ENCODE assay signal across 32 cellular contexts in genomic region chr15:67812232-67812631, GRCh38. TPM values are rescaled to one million over a fixed set of nuclear protein-coding genes. Genes with fewer than 3 reads are reported as not detected.
DNase-seq lines count a peak whose midpoint lies in the region; ATAC-seq and TF ChIP-seq lines count a peak whose summit lies in the region.
"Had no signal": no experiment of that assay in that cellular context is flagged by ENCODE, and none has a peak within 500 bp of the region (broad histone marks: within the 10 kb centered on the region; RNA-seq: fewer than 3 reads in every experiment).

No MANE protein-coding gene starts in this region.

- peak overlapping the region; percentile 16; the same call in 1 of the 2 replicates for H3K4me3 ChIP-seq in SJCRH30
- no peak overlapping the region for H3K4me3 ChIP-seq in endodermal cell (ENCODE audit: low read length)
- no peak overlapping the region for H3K4me3 ChIP-seq in spleen
- H3K4me3 ChIP-seq: ascending aorta, GM23248, heart right ventricle, prostate gland, upper lobe of left lung had no signal

- H3K4me3 Mint-ChIP-seq in endodermal cell = no peak overlapping the region
- H3K4me3 Mint-ChIP-seq: activated CD8-positive, alpha-beta T cell treated with anti-CD3 and anti-CD28 coated beads for 36 hours; activated naive CD4-positive, alpha-beta T cell treated with anti-CD3 and anti-CD28 coated beads, Interleukin-2, amount 50 U/mL, for 24 hours; HFFc6; naive thymus-derived CD4-positive, alpha-beta T cell had no signal

- H3K9me3 Mint-ChIP-seq in endodermal cell = peaks cover 14% of the 10 kb centered on the region
- H3K9me3 Mint-ChIP-seq: activated naive CD4-positive, alpha-beta T cell treated with anti-CD3 and anti-CD28 coated beads, Interleukin-2, amount 50 U/mL, for 24 hours; HFFc6 had no signal

- H3K9me3 ChIP-seq in SJCRH30 (replicated peaks) (peaks cover 4% of the 10 kb centered on the region), endodermal cell (ENCODE audit: control insufficient read depth, low read length) (peaks cover 6% of the 10 kb centered on the region), spleen (peaks cover 0 to 16% (median 6%) of the 10 kb centered on the region in 8 donors)
- H3K9me3 ChIP-seq: prostate gland had no signal

- peak; percentile 42 for DNase-seq in activated effector memory CD4-positive, alpha-beta T cell treated with anti-CD3 and anti-CD28 coated beads, Interleukin-2, amount 50 U/mL, for 16 hours
- no peak for DNase-seq in activated effector memory CD4-positive, alpha-beta T cell treated with Interleukin-2 at 50 U/mL for 16 hours
- DNase-seq in SJCRH30 (peak in 1 of 2 experiments; percentile 38), endodermal cell (peak; percentile 54), spleen (peak; percentile 80), COLO829 (ENCODE audit: low spot score) (no peak)
- DNase-seq in activated CD4-positive, alpha-beta T cell treated with anti-CD3 and anti-CD28 coated beads for 4 hours = no peak
- DNase-seq: activated CD8-positive, alpha-beta T cell treated with anti-CD3 and anti-CD28 coated beads for 36 hours; caudate nucleus; GM23248; heart right ventricle; HFFc6; midbrain; NCI-H1694; NCI-H446 treated with DMSO at 0.1 percent for 48 hours; stimulated activated naive CD4-positive, alpha-beta T cell; T-helper 2 cell had no signal

- H3K27ac ChIP-seq in SJCRH30 = no peak overlapping the region
- no peak overlapping the region for H3K27ac ChIP-seq in endodermal cell (ENCODE audit: low read depth, low read length)
- no peak overlapping the region for H3K27ac ChIP-seq in spleen
- H3K27ac ChIP-seq: 22Rv1, ascending aorta, GM23248, heart right ventricle, prostate gland, RWPE1, upper lobe of left lung had no signal

- intact Hi-C loops in spleen (cut with DNase I; ENCODE audit: low total_unique reads) = no loop called here

- H3K36me3 ChIP-seq in SJCRH30 (no peaks in the 10 kb centered on the region), endodermal cell (ENCODE audit: control insufficient read depth, insufficient read depth, low read length) (no peaks in the 10 kb centered on the region), spleen (peaks cover 0 to 40% (median 1%) of the 10 kb centered on the region in 6 donors)
- H3K36me3 ChIP-seq: ascending aorta, prostate gland had no signal

- no peak for TF ChIP-seq POLR2A in spleen (IDR thresholded peaks at IDR 0.05)

- WGBS in endodermal cell (ENCODE audit: insufficient coverage in 1 of 2, insufficient read length in 1 of 2), 2 experiments = 82 to 96% methylated on average over 8 to 11 of the region's 11 CpGs
- WGBS in spleen, 5 donors = 43 to 58% (median 45%) methylated on average over 8 to 11 of the region's 11 CpGs

- H3K27me3 ChIP-seq in SJCRH30 = no peaks in the 10 kb centered on the region
- peaks cover 66% of the 10 kb centered on the region for H3K27me3 ChIP-seq in endodermal cell (ENCODE audit: control insufficient read depth, insufficient read depth, low read length, poor library complexity, severe bottlenecking)
- peaks cover 0 to 4% (median 0%) of the 10 kb centered on the region in 7 donors for H3K27me3 ChIP-seq in spleen (replicated peaks in 1 of 7)
- H3K27me3 ChIP-seq: ascending aorta, upper lobe of left lung had no signal

- H3K9ac ChIP-seq in endodermal cell (ENCODE audit: extremely low read depth, low read length, poor library complexity, severe bottlenecking) = no peak overlapping the region
- H3K9ac ChIP-seq: GM23248 had no signal

- TF ChIP-seq CTCF in endodermal cell (conservative IDR thresholded peaks at IDR 0.05) (no peak), spleen (IDR thresholded peaks at IDR 0.05 in 8 of 11, conservative IDR thresholded peaks at IDR 0.05 in 3 of 11) (no peak)

- no peak overlapping the region for H3K27ac Mint-ChIP-seq in endodermal cell
- H3K27ac Mint-ChIP-seq: activated CD8-positive, alpha-beta T cell treated with anti-CD3 and anti-CD28 coated beads for 36 hours; activated naive CD4-positive, alpha-beta T cell treated with anti-CD3 and anti-CD28 coated beads, Interleukin-2, amount 50 U/mL, for 24 hours; HFFc6; IgD-negative memory B cell; naive thymus-derived CD4-positive, alpha-beta T cell had no signal

- ATAC-seq in GM18861 (IDR thresholded peaks at IDR 0.05; ENCODE audit: unreplicated experiment) = no peak
- ATAC-seq: activated CD8-positive, alpha-beta T cell treated with anti-CD3 and anti-CD28 coated beads for 36 hours; esophagus mucosa; heart right ventricle; naive thymus-derived CD4-positive, alpha-beta T cell; SK-N-SH treated with all-trans-retinoic acid at 6 μM for 48 hours had no signal

- H3K27me3 Mint-ChIP-seq in endodermal cell (ENCODE audit: insufficient read depth) = peaks cover 75% of the 10 kb centered on the region

- H3K36me3 Mint-ChIP-seq in endodermal cell (ENCODE audit: low read depth) = peaks cover 8% of the 10 kb centered on the region

- no peaks in the 10 kb centered on the region for H3K4me1 Mint-ChIP-seq in endodermal cell
- H3K4me1 Mint-ChIP-seq: activated naive CD4-positive, alpha-beta T cell treated with anti-CD3 and anti-CD28 coated beads, Interleukin-2, amount 50 U/mL, for 24 hours; IgD-negative memory B cell; naive thymus-derived CD4-positive, alpha-beta T cell had no signal

- H3K4me1 ChIP-seq in SJCRH30 (no peaks in the 10 kb centered on the region), endodermal cell (ENCODE audit: control insufficient read depth, insufficient read depth, low read length) (no peaks in the 10 kb centered on the region), spleen (peaks cover 0 to 7% (median 2%) of the 10 kb centered on the region in 6 donors)
- H3K4me1 ChIP-seq: ascending aorta, heart right ventricle, prostate gland, upper lobe of left lung had no signal

RNA-seq across cellular contexts. Expression of gene SKOR1, which starts 13.1 kb away (rescaled TPM):
- 3.1 and 4.5 TPM in 2 replicates for total RNA-seq in SJCRH30 (2014; rRNA removed; shearing (Covaris generic))
- total RNA-seq in endodermal cell = under 1 TPM; 0.37 to 0.51 TPM
- polyA plus RNA-seq in endodermal cell (2013, experiment 1 of 2) = 2.0 TPM
- 1.7 TPM for polyA plus RNA-seq in endodermal cell (2013, experiment 2 of 2)
- total RNA-seq in spleen = 1 to 10 TPM in 1 of 7 donors, under 1 TPM in 6; 0.17 to 1.1 (median 0.57) TPM
- under 1 TPM; 0.06 to 0.29 (median 0.20) TPM for polyA plus RNA-seq in spleen
- total RNA-seq: ascending aorta, Daoy, fibroblast of villous mesenchyme, kidney epithelial cell had no signal
- polyA plus RNA-seq: GM23248; IgD-negative memory B cell; naive thymus-derived CD4-positive, alpha-beta T cell had no signal

RNA-seq across cellular contexts. Expression of gene RNU6-1, which starts 27.6 kb away (rescaled TPM):
- not detected in 2 replicates for total RNA-seq in SJCRH30 (2014; rRNA removed; shearing (Covaris generic))
- total RNA-seq in endodermal cell = not detected
- under 0.01 TPM for polyA plus RNA-seq in endodermal cell (2013, experiment 1 of 2)
- under 0.01 TPM for polyA plus RNA-seq in endodermal cell (2013, experiment 2 of 2)
- total RNA-seq in spleen = not detected
- not detected for polyA plus RNA-seq in spleen
- total RNA-seq: activated CD8-positive, alpha-beta T cell treated with anti-CD3 and anti-CD28 coated beads for 36 hours; ascending aorta; Daoy; esophagus mucosa; fibroblast of villous mesenchyme; GM23248; heart right ventricle; HFFc6; kidney epithelial cell; lower leg skin; naive thymus-derived CD4-positive, alpha-beta T cell; prostate gland; upper lobe of left lung had no signal
- polyA plus RNA-seq: GM23248; heart right ventricle; IgD-negative memory B cell; naive thymus-derived CD4-positive, alpha-beta T cell had no signal

Comparison
In these comparisons a context has a peak if more than half of its experiments do, and no peak if none do; other contexts are left out.
1. DNase-seq: peak in activated effector memory CD4-positive, alpha-beta T cell treated with anti-CD3 and anti-CD28 coated beads, Interleukin-2, amount 50 U/mL, for 16 hours (single experiment), endodermal cell (single experiment) and spleen (single experiment); none in activated effector memory CD4-positive, alpha-beta T cell treated with Interleukin-2 at 50 U/mL for 16 hours (single experiment), COLO829 (single experiment) and activated CD4-positive, alpha-beta T cell treated with anti-CD3 and anti-CD28 coated beads for 4 hours (0 of 2).